ENCODE assay signal across 9 cellular contexts in the genomic region with DNA sequence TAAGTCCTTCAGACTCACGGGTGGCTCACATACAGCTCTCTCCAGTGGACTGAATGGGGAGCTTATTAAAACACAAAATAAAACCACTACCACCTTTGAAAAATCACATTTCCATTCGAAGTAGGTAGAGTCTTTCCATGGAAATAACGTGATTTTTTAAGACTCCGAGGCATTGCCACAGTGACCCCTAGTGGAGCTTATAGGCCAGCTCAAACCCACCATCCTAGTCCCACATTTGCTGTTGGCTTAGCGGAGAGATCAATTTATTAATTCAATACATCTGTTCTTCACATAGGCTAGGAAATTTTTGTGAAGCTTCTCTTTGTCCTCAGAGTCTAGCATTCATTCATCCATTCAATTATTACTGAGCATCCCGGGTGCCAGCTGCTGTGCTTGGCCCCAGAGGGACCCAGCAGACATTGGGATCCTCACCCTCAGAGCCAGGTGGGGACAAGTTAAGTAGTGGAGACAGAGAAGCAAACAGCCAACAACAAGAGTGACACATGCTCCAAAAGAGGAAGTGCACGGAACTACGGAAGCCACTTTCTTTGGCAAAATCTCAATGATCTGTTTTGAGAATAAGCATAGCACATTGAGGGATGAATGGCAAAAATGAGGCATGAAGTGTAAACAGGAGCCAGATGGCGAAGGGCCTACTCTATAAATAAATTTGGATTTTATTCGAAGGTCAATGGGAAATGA. TPM values are rescaled to one million over a fixed set of nuclear protein-coding genes. Genes with fewer than 3 reads are reported as not detected.
DNase-seq lines count a peak whose midpoint lies in the region; ATAC-seq lines count a peak whose summit lies in the region.
"Had no signal": no experiment of that assay in that cellular context is flagged by ENCODE, and none has a peak within 500 bp of the region (broad histone marks: within the 10 kb centered on the region; RNA-seq: fewer than 3 reads in every experiment).

No MANE protein-coding gene starts in this region.

- CTCF ChIA-PET in activated CD4-positive, alpha-beta memory T cell treated with anti-CD3 and anti-CD28 coated beads, Interleukin-2, amount 10 ng/mL, durations not matched to agents 7 days and 5 days (lab: Charles Lee) = interaction anchor here (0.8 to 2.5 kb wide), 16 partner anchors 8 to 696 kb away, joined by 3 to 29 read pairs (median 4); no protein-coding TSS in a partner anchor

- H3K27ac ChIP-seq in right cardiac atrium (ENCODE audit: low read length) (no peak overlapping the region), subcutaneous abdominal adipose tissue (ENCODE audit: low read depth, low read length) (peak overlapping the region; percentile 41)

- WGBS in right cardiac atrium = 34% methylated on average over 10 of the region's 10 CpGs

- POLR2A ChIA-PET in activated CD4-positive, alpha-beta memory T cell treated with anti-CD3 and anti-CD28 coated beads, Interleukin-2, amount 10 ng/mL, durations not matched to agents 7 days and 5 days (lab: Charles Lee) = no interaction called here

- no peak overlapping the region for H3K27ac Mint-ChIP-seq in activated CD4-positive, alpha-beta memory T cell treated with anti-CD3 and anti-CD28 coated beads, Interleukin-2, amount 10 ng/mL, durations not matched to agents 7 days and 5 days
- H3K27ac Mint-ChIP-seq: CD4-positive, CD25-positive, alpha-beta regulatory T cell had no signal

- DNase-seq in NCI-H2227 (lab: John Stamatoyannopoulos, UW; ENCODE audit: unreplicated experiment) = peak; percentile 24
- DNase-seq in NCI-H2227 treated with DMSO at 0.1 percent for 48 hours (lab: John Stamatoyannopoulos, UW) = no peak
- peak; percentile 4 for DNase-seq in NCI-H1105 (lab: John Stamatoyannopoulos, UW)
- peak; percentile 31 for DNase-seq in activated CD4-positive, alpha-beta memory T cell treated with anti-CD3 and anti-CD28 coated beads, Interleukin-2, amount 10 ng/mL, durations not matched to agents 7 days and 5 days
- no peak for DNase-seq in right cardiac atrium
- DNase-seq in OCI-M2 (lab: John Stamatoyannopoulos, UW; ENCODE audit: unreplicated experiment) = no peak
- no peak for DNase-seq in NCI-H187 treated with DMSO at 0.1 percent for 48 hours (lab: John Stamatoyannopoulos, UW)

- peak; percentile 32 to 71 for ATAC-seq in right cardiac atrium

- peaks cover 25% of the 10 kb centered on the region for H3K27me3 Mint-ChIP-seq in activated CD4-positive, alpha-beta memory T cell treated with anti-CD3 and anti-CD28 coated beads, Interleukin-2, amount 10 ng/mL, durations not matched to agents 7 days and 5 days

- no peak overlapping the region for H3K9ac ChIP-seq in subcutaneous abdominal adipose tissue (ENCODE audit: low read length in 5 of 5)

- H3K9me3 Mint-ChIP-seq in activated CD4-positive, alpha-beta memory T cell treated with anti-CD3 and anti-CD28 coated beads, Interleukin-2, amount 10 ng/mL, durations not matched to agents 7 days and 5 days = peaks cover 14% of the 10 kb centered on the region

- H3K4me1 ChIP-seq in right cardiac atrium (ENCODE audit: control insufficient read depth, insufficient read depth, low read length) (peaks cover 10% of the 10 kb centered on the region), subcutaneous abdominal adipose tissue (ENCODE audit: control insufficient read depth in 5 of 5, insufficient read depth in 5 of 5, low read length in 5 of 5) (peaks cover 17 to 41% (median 32%) of the 10 kb centered on the region in 5 donors)

- intact Hi-C loops in right cardiac atrium (cut with DNase I) = no loop called here

- H3K4me1 Mint-ChIP-seq in activated CD4-positive, alpha-beta memory T cell treated with anti-CD3 and anti-CD28 coated beads, Interleukin-2, amount 10 ng/mL, durations not matched to agents 7 days and 5 days = no peaks in the 10 kb centered on the region
- H3K4me1 Mint-ChIP-seq: CD4-positive, CD25-positive, alpha-beta regulatory T cell had no signal

- no peak overlapping the region for H3K4me3 Mint-ChIP-seq in activated CD4-positive, alpha-beta memory T cell treated with anti-CD3 and anti-CD28 coated beads, Interleukin-2, amount 10 ng/mL, durations not matched to agents 7 days and 5 days
- H3K4me3 Mint-ChIP-seq: CD4-positive, CD25-positive, alpha-beta regulatory T cell had no signal

- peaks cover 5% of the 10 kb centered on the region for H3K36me3 Mint-ChIP-seq in activated CD4-positive, alpha-beta memory T cell treated with anti-CD3 and anti-CD28 coated beads, Interleukin-2, amount 10 ng/mL, durations not matched to agents 7 days and 5 days (ENCODE audit: low read depth)
- H3K36me3 Mint-ChIP-seq: CD4-positive, CD25-positive, alpha-beta regulatory T cell had no signal

- H3K4me3 ChIP-seq in right cardiac atrium (ENCODE audit: low read length) (no peak overlapping the region), subcutaneous abdominal adipose tissue (ENCODE audit: low read depth in 1 of 5, low read length in 5 of 5) (no peak overlapping the region)

- H3K27me3 ChIP-seq in right cardiac atrium (ENCODE audit: control insufficient read depth, insufficient read depth) (no peaks in the 10 kb centered on the region), subcutaneous abdominal adipose tissue (ENCODE audit: control insufficient read depth in 5 of 5, insufficient read depth in 4 of 5, low read length in 5 of 5) (no peaks in the 10 kb centered on the region)

- peaks cover 3% of the 10 kb centered on the region for H3K9me3 ChIP-seq in right cardiac atrium (ENCODE audit: control insufficient read depth, low read length)
- H3K9me3 ChIP-seq in subcutaneous abdominal adipose tissue (ENCODE audit: control insufficient read depth in 5 of 5, low read length in 5 of 5) = peaks cover 2 to 5% (median 3%) of the 10 kb centered on the region in 5 donors

- no peaks in the 10 kb centered on the region for H3K36me3 ChIP-seq in subcutaneous abdominal adipose tissue (ENCODE audit: control insufficient read depth in 5 of 5, insufficient read depth in 5 of 5, low read length in 5 of 5)

RNA-seq across cellular contexts. Expression of a gene that starts 10.2 kb away (rescaled TPM):
- total RNA-seq in activated CD4-positive, alpha-beta memory T cell treated with anti-CD3 and anti-CD28 coated beads, Interleukin-2, amount 10 ng/mL, durations not matched to agents 7 days and 5 days = not detected
- under 1 TPM in 2 of 4 donors, not detected in 2; 0.21 to 0.72 TPM for total RNA-seq in right cardiac atrium
- 0.07 TPM for polyA plus RNA-seq in right cardiac atrium
- total RNA-seq: CD4-positive, CD25-positive, alpha-beta regulatory T cell had no signal
- polyA plus RNA-seq: CD4-positive, CD25-positive, alpha-beta regulatory T cell had no signal

Comparison
In these comparisons a context has a peak if more than half of its experiments do, and no peak if none do; other contexts are left out.
1. DNase-seq: peak in NCI-H2227 (single experiment), NCI-H1105 (single experiment) and activated CD4-positive, alpha-beta memory T cell treated with anti-CD3 and anti-CD28 coated beads, Interleukin-2, amount 10 ng/mL, durations not matched to agents 7 days and 5 days (single experiment); none in NCI-H2227 treated with DMSO at 0.1 percent for 48 hours (single experiment), right cardiac atrium (0 of 3), OCI-M2 (single experiment) and NCI-H187 treated with DMSO at 0.1 percent for 48 hours (single experiment).